ENCODE assay signal across 21 cellular contexts in the genomic region with DNA sequence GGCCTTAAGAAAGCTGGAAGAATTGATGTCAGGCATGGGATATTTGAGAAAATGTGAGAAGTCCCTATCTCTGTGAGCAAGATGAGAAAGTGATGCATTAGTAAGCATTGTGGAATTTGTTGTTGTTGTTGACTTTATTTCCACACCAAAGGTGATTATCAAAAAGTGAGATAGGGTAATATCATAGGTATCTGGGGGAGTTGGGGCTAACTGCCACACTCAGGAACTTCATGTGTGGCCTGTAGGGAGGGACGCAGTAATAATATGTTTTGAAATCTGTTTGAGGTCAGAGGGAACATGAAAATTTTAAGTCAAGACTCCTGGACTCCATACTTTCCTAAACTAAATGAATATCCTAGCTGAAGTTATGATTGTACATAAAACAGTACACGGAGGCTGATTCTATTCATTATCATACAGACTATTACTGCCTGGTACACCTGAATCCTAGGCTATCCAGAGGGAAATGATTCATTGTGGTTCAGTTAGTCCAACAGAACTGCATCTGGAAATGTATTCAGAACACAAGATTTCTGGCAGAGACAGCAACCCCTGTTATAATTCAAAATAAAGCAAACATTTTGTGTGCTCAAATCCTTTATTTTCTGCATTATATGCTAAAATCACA.
"Had no signal": no experiment of that assay in that cellular context is flagged by ENCODE, and none has a peak within 500 bp of the region (broad histone marks: within the 10 kb centered on the region; RNA-seq: fewer than 3 reads in every experiment).

No MANE protein-coding gene starts in this region.

- H3K9me3 Mint-ChIP-seq: nephron progenitor cell had no signal

- H3K4me3 Mint-ChIP-seq: effector memory CD8-positive, alpha-beta T cell; naive thymus-derived CD4-positive, alpha-beta T cell; nephron progenitor cell; stimulated activated effector memory CD8-positive, alpha-beta T cell treated with anti-CD3 and anti-CD28 coated beads, Interleukin-12 subunit alpha, Interleukin-12 subunit beta, amount 100 ng/mL, for 72 hours had no signal

- H3K27me3 Mint-ChIP-seq: effector memory CD8-positive, alpha-beta T cell had no signal

- H3K36me3 ChIP-seq: left lung, sigmoid colon, stomach, thyroid gland, vagina had no signal

- H3K4me3 ChIP-seq: left lung, psoas muscle, sigmoid colon, stomach, thyroid gland, vagina had no signal

- ATAC-seq: effector memory CD8-positive, alpha-beta T cell; left lung; naive thymus-derived CD4-positive, alpha-beta T cell; psoas muscle; right cardiac atrium; stimulated activated effector memory CD8-positive, alpha-beta T cell treated with anti-CD3 and anti-CD28 coated beads, Interleukin-12 subunit alpha, Interleukin-12 subunit beta, amount 100 ng/mL, for 72 hours had no signal

- DNase-seq: cortex of kidney; effector memory CD8-positive, alpha-beta T cell; kidney; left cardiac atrium; left lung; mesenchymal stem cell; midbrain; naive thymus-derived CD4-positive, alpha-beta T cell; nephron progenitor cell; nucleus accumbens; psoas muscle; right cardiac atrium; sigmoid colon; stimulated activated CD4-positive, alpha-beta T cell treated with anti-CD3 and anti-CD28 coated beads, Interleukin-2, amount 100 ng/mL, for 24 hours; stimulated activated CD4-positive, alpha-beta T cell treated with anti-CD3 and anti-CD28 coated beads, Interleukin-4, amount 100 ng/mL, for 24 hours; stimulated activated naive CD4-positive, alpha-beta T cell treated with Interleukin-2 at 50 U/mL for 16 hours; stomach; thyroid gland; trophoblast cell had no signal

- H3K4me1 Mint-ChIP-seq: naive thymus-derived CD4-positive, alpha-beta T cell; nephron progenitor cell; stimulated activated effector memory CD8-positive, alpha-beta T cell treated with anti-CD3 and anti-CD28 coated beads, Interleukin-12 subunit alpha, Interleukin-12 subunit beta, amount 100 ng/mL, for 72 hours had no signal

- H3K9me3 ChIP-seq: left lung, psoas muscle, sigmoid colon, stomach, thyroid gland, vagina had no signal

- H3K27ac ChIP-seq: left lung, psoas muscle, sigmoid colon, stomach, thyroid gland, vagina had no signal

- H3K27me3 ChIP-seq: left lung, sigmoid colon, stomach, thyroid gland, vagina had no signal

- H3K4me1 ChIP-seq: left lung, psoas muscle, sigmoid colon, stomach, thyroid gland, vagina had no signal

- H3K27ac Mint-ChIP-seq: effector memory CD8-positive, alpha-beta T cell; naive thymus-derived CD4-positive, alpha-beta T cell; nephron progenitor cell; stimulated activated effector memory CD8-positive, alpha-beta T cell treated with anti-CD3 and anti-CD28 coated beads, Interleukin-12 subunit alpha, Interleukin-12 subunit beta, amount 100 ng/mL, for 72 hours had no signal

- H3K36me3 Mint-ChIP-seq: naive thymus-derived CD4-positive, alpha-beta T cell; stimulated activated effector memory CD8-positive, alpha-beta T cell treated with anti-CD3 and anti-CD28 coated beads, Interleukin-12 subunit alpha, Interleukin-12 subunit beta, amount 100 ng/mL, for 72 hours had no signal
